ENCODE assay signal across 14 cellular contexts in genomic region chr7:243580-243978, GRCh38. TPM values are rescaled to one million over a fixed set of nuclear protein-coding genes. Genes with fewer than 3 reads are reported as not detected.
"Had no signal": no experiment of that assay in that cellular context is flagged by ENCODE, and none has a peak within 500 bp of the region (broad histone marks: within the 10 kb centered on the region; RNA-seq: fewer than 3 reads in every experiment).

No MANE protein-coding gene starts in this region.

RNA-seq across cellular contexts. Expression of gene FOXL3, which starts 46.4 kb away (rescaled TPM):
- total RNA-seq: activated B cell treated with CpG ODN at 0.5 μM for 24 hours; activated CD4-positive, alpha-beta memory T cell treated with anti-CD3 and anti-CD28 coated beads for 36 hours; activated CD4-positive, alpha-beta memory T cell treated with anti-CD3 and anti-CD28 coated beads, Interleukin-2, amount 10 ng/mL, durations not matched to agents 7 days and 5 days; activated CD4-positive, alpha-beta T cell treated with anti-CD3 and anti-CD28 coated beads for 36 hours; activated CD4-positive, alpha-beta T cell treated with anti-CD3 and anti-CD28 coated beads, Interleukin-2, amount 10 ng/mL, durations not matched to agents 24 days and 14 days; activated CD4-positive, alpha-beta T cell treated with anti-CD3 and anti-CD28 coated beads, Interleukin-2, amount 10 ng/mL, durations not matched to agents 7 days and 5 days; activated CD8-positive, alpha-beta memory T cell treated with anti-CD3 and anti-CD28 coated beads for 36 hours; activated CD8-positive, alpha-beta memory T cell treated with anti-CD3 and anti-CD28 coated beads, Interleukin-2, amount 10 ng/mL, durations not matched to agents 7 days and 5 days; activated CD8-positive, alpha-beta T cell treated with anti-CD3 and anti-CD28 coated beads for 36 hours; activated CD8-positive, alpha-beta T cell treated with anti-CD3 and anti-CD28 coated beads, Interleukin-2, amount 10 ng/mL, durations not matched to agents 7 days and 5 days; T-cell; T-helper 1 cell treated with Interleukin-12 subunit alpha and Interleukin-12 subunit beta and Interleukin-4 antibody, amounts not matched to agents 30 ng/mL and 1 ng/mL, for 36 hours; T-helper 17 cell; T-helper 2 cell treated with Interferon-gamma antibody and Interleukin-4, amounts not matched to agents 100 ng/mL and 5 ng/mL, for 36 hours had no signal

RNA-seq across cellular contexts. Expression of gene FAM20C, which starts 51.2 kb away (rescaled TPM):
- total RNA-seq: T-helper 1 cell treated with Interleukin-12 subunit alpha and Interleukin-12 subunit beta and Interleukin-4 antibody, amounts not matched to agents 30 ng/mL and 1 ng/mL, for 36 hours had no signal
